Comparison of ENCODE assay signal across 27 cellular contexts in genomic region chr3:193833592-193833991, GRCh38.
"Had no signal": no experiment of that assay in that cellular context is flagged by ENCODE, and none has a peak within 500 bp of the region (broad histone marks: within the 10 kb centered on the region; RNA-seq: fewer than 3 reads in every experiment).

No MANE protein-coding gene starts in this region.

- DNase-seq: activated CD4-positive, alpha-beta memory T cell treated with anti-CD3 and anti-CD28 coated beads for 36 hours; activated CD4-positive, alpha-beta T cell treated with anti-CD3 and anti-CD28 coated beads for 48 hours; activated gamma-delta T cell treated with Interleukin-2 at 50 U/mL for 16 hours; activated naive CD8-positive, alpha-beta T cell treated with anti-CD3 and anti-CD28 coated beads, Interleukin-2, amount 50 U/mL, for 24 hours; activated T-cell treated with anti-CD3 and anti-CD28 coated beads, Interleukin-2, amount 50 U/mL, for 4 hours; amygdala; caudate nucleus; cortex of kidney; naive B cell; nephron progenitor cell; ovary; psoas muscle; sigmoid colon; small intestine; stimulated activated CD4-positive, alpha-beta T cell treated with anti-CD3 and anti-CD28 coated beads, Interleukin-15, amount 100 ng/mL, for 24 hours; stimulated activated CD4-positive, alpha-beta T cell treated with anti-CD3 and anti-CD28 coated beads, Interleukin-2, amount 100 ng/mL, for 24 hours; stimulated activated naive CD8-positive, alpha-beta T cell treated with anti-CD3 and anti-CD28 coated beads, Interleukin-15, Interleukin-2, amounts not matched to agents 100 U/mL and 50 U/mL, for 24 hours; T-helper 9 cell; testis; transverse colon; uterus; WERI-Rb-1 had no signal

- H3K36me3 ChIP-seq: esophagus muscularis mucosa, ovary, sigmoid colon, transverse colon, uterus, WERI-Rb-1 had no signal

- H3K4me1 Mint-ChIP-seq: activated naive CD4-positive, alpha-beta T cell treated with anti-CD3 and anti-CD28 coated beads, Interleukin-2, amount 50 U/mL, for 24 hours; activated T-helper 17 cell treated with anti-CD3 and anti-CD28 coated beads, Interleukin-2, amount 50 U/mL, for 72 hours had no signal

- H3K36me3 Mint-ChIP-seq: activated CD4-positive, alpha-beta memory T cell treated with anti-CD3 and anti-CD28 coated beads for 36 hours; activated naive CD4-positive, alpha-beta T cell treated with anti-CD3 and anti-CD28 coated beads, Interleukin-2, amount 50 U/mL, for 24 hours; mesothelial cell of epicardium; naive B cell had no signal

- H3K4me1 ChIP-seq: testis, uterus had no signal

- H3K4me3 ChIP-seq: esophagus muscularis mucosa, ovary, psoas muscle, sigmoid colon, testis, transverse colon, uterus had no signal

- ATAC-seq: activated CD4-positive, CD25-positive, alpha-beta regulatory T cell treated with anti-CD3 and anti-CD28 coated beads, Interleukin-2, amount 50 U/mL, for 24 hours; activated naive CD8-positive, alpha-beta T cell treated with anti-CD3 and anti-CD28 coated beads, Interleukin-2, amount 50 U/mL, for 24 hours; activated T-cell treated with anti-CD3 and anti-CD28 coated beads, Interleukin-2, amount 50 U/mL, for 4 hours; activated T-helper 17 cell treated with anti-CD3 and anti-CD28 coated beads, Interleukin-2, amount 50 U/mL, for 72 hours; psoas muscle; stimulated activated naive CD8-positive, alpha-beta T cell treated with anti-CD3 and anti-CD28 coated beads, Interleukin-15, Interleukin-2, amounts not matched to agents 100 U/mL and 50 U/mL, for 24 hours had no signal

- H3K27ac ChIP-seq: esophagus muscularis mucosa, ovary, psoas muscle, sigmoid colon, testis, transverse colon, uterus, WERI-Rb-1 had no signal

- H3K9me3 Mint-ChIP-seq: activated CD4-positive, alpha-beta memory T cell treated with anti-CD3 and anti-CD28 coated beads for 36 hours; activated naive CD4-positive, alpha-beta T cell treated with anti-CD3 and anti-CD28 coated beads, Interleukin-2, amount 50 U/mL, for 24 hours; activated naive CD8-positive, alpha-beta T cell treated with anti-CD3 and anti-CD28 coated beads, Interleukin-2, amount 50 U/mL, for 24 hours; activated T-cell treated with anti-CD3 and anti-CD28 coated beads, Interleukin-2, amount 50 U/mL, for 4 hours; activated T-helper 17 cell treated with anti-CD3 and anti-CD28 coated beads, Interleukin-2, amount 50 U/mL, for 72 hours; mesothelial cell of epicardium; nephron progenitor cell had no signal

- H3K27me3 ChIP-seq: esophagus muscularis mucosa, ovary, sigmoid colon, testis, transverse colon, uterus had no signal

- H3K4me3 Mint-ChIP-seq: activated CD4-positive, alpha-beta memory T cell treated with anti-CD3 and anti-CD28 coated beads for 36 hours; activated naive CD4-positive, alpha-beta T cell treated with anti-CD3 and anti-CD28 coated beads, Interleukin-2, amount 50 U/mL, for 24 hours; activated naive CD8-positive, alpha-beta T cell treated with anti-CD3 and anti-CD28 coated beads, Interleukin-2, amount 50 U/mL, for 24 hours; activated T-cell treated with anti-CD3 and anti-CD28 coated beads, Interleukin-2, amount 50 U/mL, for 4 hours; activated T-helper 17 cell treated with anti-CD3 and anti-CD28 coated beads, Interleukin-2, amount 50 U/mL, for 72 hours; mesothelial cell of epicardium; naive B cell; nephron progenitor cell had no signal

- H3K9me3 ChIP-seq: esophagus muscularis mucosa, ovary, psoas muscle, sigmoid colon, testis, transverse colon, uterus had no signal

- H3K27ac Mint-ChIP-seq: activated CD4-positive, alpha-beta memory T cell treated with anti-CD3 and anti-CD28 coated beads for 36 hours; activated naive CD4-positive, alpha-beta T cell treated with anti-CD3 and anti-CD28 coated beads, Interleukin-2, amount 50 U/mL, for 24 hours; activated naive CD8-positive, alpha-beta T cell treated with anti-CD3 and anti-CD28 coated beads, Interleukin-2, amount 50 U/mL, for 24 hours; mesothelial cell of epicardium; nephron progenitor cell had no signal
